8 cellular contexts compared by ENCODE assay signal in genomic region chr12:6604254-6605029, GRCh38. TPM values are rescaled to one million over a fixed set of nuclear protein-coding genes. Genes with fewer than 3 reads are reported as not detected.
DNase-seq lines count a peak whose midpoint lies in the region; ATAC-seq and TF ChIP-seq lines count a peak whose summit lies in the region.

No MANE protein-coding gene starts in this region.

- H3K27ac ChIP-seq in iPS-20b (ENCODE audit: low read length) = no peak overlapping the region
- peak overlapping the region; percentile 93 for H3K27ac ChIP-seq in suprapubic skin

- H3K27me3 ChIP-seq in iPS-20b (ENCODE audit: insufficient read depth, low read length) (no peaks in the 10 kb centered on the region), suprapubic skin (no peaks in the 10 kb centered on the region)

- H3K27me3 Mint-ChIP-seq in activated CD4-positive, alpha-beta T cell treated with anti-CD3 and anti-CD28 coated beads, Interleukin-2, amount 10 ng/mL, durations not matched to agents 7 days and 5 days = no peaks in the 10 kb centered on the region
- H3K27me3 Mint-ChIP-seq in activated T-helper 2 cell treated with anti-CD3 and anti-CD28 coated beads, Interferon-gamma antibody, Interleukin-2, Interleukin-4, amounts not matched to agents 10 μg/mL and 5 μg/mL and 100 μg/mL, durations not matched to agents 14 hours and 24 hours and 36 hours (ENCODE audit: low read depth) = no peaks in the 10 kb centered on the region

- ATAC-seq in GM18873 (IDR thresholded peaks at IDR 0.05; ENCODE audit: low FRiP score, unreplicated experiment) (no peak), HG03378 (IDR thresholded peaks at IDR 0.05; ENCODE audit: unreplicated experiment) (no peak)

- WGBS in suprapubic skin = 62% methylated on average over 6 of the region's 6 CpGs

- peak overlapping the region; percentile 92 for H3K4me3 ChIP-seq in iPS-20b (ENCODE audit: low read length)
- peak overlapping the region; percentile 73 for H3K4me3 ChIP-seq in suprapubic skin

- DNase-seq in activated CD4-positive, alpha-beta T cell treated with anti-CD3 and anti-CD28 coated beads, Interleukin-2, amount 10 ng/mL, durations not matched to agents 7 days and 5 days = no peak
- DNase-seq in activated CD4-positive, alpha-beta T cell treated with anti-CD3 and anti-CD28 coated beads, Interleukin-2, amount 50 U/mL, for 4 hours = no peak
- DNase-seq in activated T-helper 2 cell treated with anti-CD3 and anti-CD28 coated beads, Interferon-gamma antibody, Interleukin-2, Interleukin-4, amounts not matched to agents 10 μg/mL and 5 μg/mL and 100 μg/mL, durations not matched to agents 14 hours and 24 hours and 36 hours (ENCODE audit: low spot score) = no peak
- DNase-seq in suprapubic skin (ENCODE audit: low spot score in 2 of 2) (no peak), GM19238 (ENCODE audit: insufficient read length, low spot score) (no peak)

- intact Hi-C loops in activated T-helper 2 cell treated with anti-CD3 and anti-CD28 coated beads, Interferon-gamma antibody, Interleukin-2, Interleukin-4, amounts not matched to agents 10 μg/mL and 5 μg/mL and 100 μg/mL, durations not matched to agents 14 hours and 24 hours and 36 hours (cut with micrococcal nuclease) = loop anchor here (1.0 to 5.0 kb wide), 3 partner anchors 120 to 223 kb away; partner anchors contain the start of genes COPS7A and P3H3

- TF ChIP-seq CTCF in suprapubic skin (IDR thresholded peaks at IDR 0.05) = no peak

- H3K27ac Mint-ChIP-seq in activated CD4-positive, alpha-beta T cell treated with anti-CD3 and anti-CD28 coated beads, Interleukin-2, amount 10 ng/mL, durations not matched to agents 7 days and 5 days = peak overlapping the region; percentile 87
- H3K27ac Mint-ChIP-seq in activated T-helper 2 cell treated with anti-CD3 and anti-CD28 coated beads, Interferon-gamma antibody, Interleukin-2, Interleukin-4, amounts not matched to agents 10 μg/mL and 5 μg/mL and 100 μg/mL, durations not matched to agents 14 hours and 24 hours and 36 hours = peak overlapping the region; percentile 82

- H3K9me3 ChIP-seq in iPS-20b (ENCODE audit: insufficient read depth, low read depth, low read length) = no peaks in the 10 kb centered on the region
- no peaks in the 10 kb centered on the region for H3K9me3 ChIP-seq in suprapubic skin

- POLR2A ChIA-PET in activated CD4-positive, alpha-beta T cell treated with anti-CD3 and anti-CD28 coated beads, Interleukin-2, amount 10 ng/mL, durations not matched to agents 7 days and 5 days (lab: Charles Lee) = no interaction called here

- peaks cover 60% of the 10 kb centered on the region for H3K36me3 Mint-ChIP-seq in activated CD4-positive, alpha-beta T cell treated with anti-CD3 and anti-CD28 coated beads, Interleukin-2, amount 10 ng/mL, durations not matched to agents 7 days and 5 days (ENCODE audit: low read depth)
- H3K36me3 Mint-ChIP-seq in activated T-helper 2 cell treated with anti-CD3 and anti-CD28 coated beads, Interferon-gamma antibody, Interleukin-2, Interleukin-4, amounts not matched to agents 10 μg/mL and 5 μg/mL and 100 μg/mL, durations not matched to agents 14 hours and 24 hours and 36 hours (ENCODE audit: low read depth) = peaks cover 65% of the 10 kb centered on the region

- H3K9ac ChIP-seq in iPS-20b (ENCODE audit: low read depth, low read length) = peak overlapping the region; percentile 81; the same call in 1 of the 2 replicates

- peaks cover 44% of the 10 kb centered on the region for H3K4me1 Mint-ChIP-seq in activated CD4-positive, alpha-beta T cell treated with anti-CD3 and anti-CD28 coated beads, Interleukin-2, amount 10 ng/mL, durations not matched to agents 7 days and 5 days
- H3K4me1 Mint-ChIP-seq in activated T-helper 2 cell treated with anti-CD3 and anti-CD28 coated beads, Interferon-gamma antibody, Interleukin-2, Interleukin-4, amounts not matched to agents 10 μg/mL and 5 μg/mL and 100 μg/mL, durations not matched to agents 14 hours and 24 hours and 36 hours (ENCODE audit: low read depth) = peaks cover 34% of the 10 kb centered on the region

- no peak for TF ChIP-seq EP300 in suprapubic skin (IDR thresholded peaks at IDR 0.05)

- H3K4me3 Mint-ChIP-seq in activated CD4-positive, alpha-beta T cell treated with anti-CD3 and anti-CD28 coated beads, Interleukin-2, amount 10 ng/mL, durations not matched to agents 7 days and 5 days = no peak overlapping the region
- no peak overlapping the region for H3K4me3 Mint-ChIP-seq in activated T-helper 2 cell treated with anti-CD3 and anti-CD28 coated beads, Interferon-gamma antibody, Interleukin-2, Interleukin-4, amounts not matched to agents 10 μg/mL and 5 μg/mL and 100 μg/mL, durations not matched to agents 14 hours and 24 hours and 36 hours (ENCODE audit: low read depth)

- CTCF ChIA-PET in activated CD4-positive, alpha-beta T cell treated with anti-CD3 and anti-CD28 coated beads, Interleukin-2, amount 10 ng/mL, durations not matched to agents 7 days and 5 days (lab: Charles Lee) = interaction anchor here (0.6 to 2.7 kb wide), 7 partner anchors 9 to 268 kb away, joined by 3 to 12 read pairs (median 5); partner anchors contain the start of genes SPSB2 and VAMP1

- H3K4me1 ChIP-seq in iPS-20b (ENCODE audit: insufficient read depth, low read length) (peaks cover 18% of the 10 kb centered on the region), suprapubic skin (peaks cover 54% of the 10 kb centered on the region)

- H3K36me3 ChIP-seq in iPS-20b (ENCODE audit: insufficient read depth, low read depth, low read length) = peaks cover 65% of the 10 kb centered on the region
- H3K36me3 ChIP-seq in suprapubic skin = peaks cover 28% of the 10 kb centered on the region

- no peak for TF ChIP-seq POLR2A in suprapubic skin (IDR thresholded peaks at IDR 0.05)

- no peaks in the 10 kb centered on the region for H3K9me3 Mint-ChIP-seq in activated CD4-positive, alpha-beta T cell treated with anti-CD3 and anti-CD28 coated beads, Interleukin-2, amount 10 ng/mL, durations not matched to agents 7 days and 5 days
- H3K9me3 Mint-ChIP-seq in activated T-helper 2 cell treated with anti-CD3 and anti-CD28 coated beads, Interferon-gamma antibody, Interleukin-2, Interleukin-4, amounts not matched to agents 10 μg/mL and 5 μg/mL and 100 μg/mL, durations not matched to agents 14 hours and 24 hours and 36 hours = no peaks in the 10 kb centered on the region

RNA-seq across cellular contexts. Expression of gene CHD4, which starts 2.7 kb away (rescaled TPM):
- 100 to 1,000 TPM; 262 to 263 TPM for total RNA-seq in activated CD4-positive, alpha-beta T cell treated with anti-CD3 and anti-CD28 coated beads, Interleukin-2, amount 10 ng/mL, durations not matched to agents 7 days and 5 days
- 343 and 351 TPM in 2 replicates for total RNA-seq in activated T-helper 2 cell treated with anti-CD3 and anti-CD28 coated beads, Interferon-gamma antibody, Interleukin-2, Interleukin-4, amounts not matched to agents 10 μg/mL and 5 μg/mL and 100 μg/mL, durations not matched to agents 14 hours and 24 hours and 36 hours
- total RNA-seq in suprapubic skin = 100 to 1,000 TPM; 191 to 258 (median 206) TPM

RNA-seq across cellular contexts. Expression of gene LPAR5, which starts 31.3 kb away (rescaled TPM):
- 1 to 10 TPM; 6.2 to 6.6 TPM for total RNA-seq in activated CD4-positive, alpha-beta T cell treated with anti-CD3 and anti-CD28 coated beads, Interleukin-2, amount 10 ng/mL, durations not matched to agents 7 days and 5 days
- 3.6 and 4.1 TPM in 2 replicates for total RNA-seq in activated T-helper 2 cell treated with anti-CD3 and anti-CD28 coated beads, Interferon-gamma antibody, Interleukin-2, Interleukin-4, amounts not matched to agents 10 μg/mL and 5 μg/mL and 100 μg/mL, durations not matched to agents 14 hours and 24 hours and 36 hours
- total RNA-seq in suprapubic skin = 10 to 100 TPM in 1 of 4 donors, 1 to 10 TPM in 3; 5.8 to 15.0 (median 8.8) TPM

RNA-seq across cellular contexts. Expression of gene NOP2, which starts 36.4 kb away (rescaled TPM):
- total RNA-seq in activated CD4-positive, alpha-beta T cell treated with anti-CD3 and anti-CD28 coated beads, Interleukin-2, amount 10 ng/mL, durations not matched to agents 7 days and 5 days = 10 to 100 TPM; 74.1 to 76.4 TPM
- total RNA-seq in activated T-helper 2 cell treated with anti-CD3 and anti-CD28 coated beads, Interferon-gamma antibody, Interleukin-2, Interleukin-4, amounts not matched to agents 10 μg/mL and 5 μg/mL and 100 μg/mL, durations not matched to agents 14 hours and 24 hours and 36 hours = 146 and 157 TPM in 2 replicates
- 10 to 100 TPM; 34.6 to 62.2 (median 42.3) TPM for total RNA-seq in suprapubic skin

RNA-seq across cellular contexts. Expression of gene ACRBP, which starts 42.8 kb away (rescaled TPM):
- 1 to 10 TPM; 1.6 to 2.6 TPM for total RNA-seq in activated CD4-positive, alpha-beta T cell treated with anti-CD3 and anti-CD28 coated beads, Interleukin-2, amount 10 ng/mL, durations not matched to agents 7 days and 5 days
- total RNA-seq in activated T-helper 2 cell treated with anti-CD3 and anti-CD28 coated beads, Interferon-gamma antibody, Interleukin-2, Interleukin-4, amounts not matched to agents 10 μg/mL and 5 μg/mL and 100 μg/mL, durations not matched to agents 14 hours and 24 hours and 36 hours = 1.2 and 1.5 TPM in 2 replicates
- total RNA-seq in suprapubic skin = 1 to 10 TPM in 3 of 4 donors, under 1 TPM in 1; 0.86 to 9.3 (median 1.6) TPM

RNA-seq across cellular contexts. Expression of gene IFFO1, which starts 48.6 kb away (rescaled TPM):
- 10 to 100 TPM; 28.3 to 30.4 TPM for total RNA-seq in activated CD4-positive, alpha-beta T cell treated with anti-CD3 and anti-CD28 coated beads, Interleukin-2, amount 10 ng/mL, durations not matched to agents 7 days and 5 days
- 15.5 and 16.6 TPM in 2 replicates for total RNA-seq in activated T-helper 2 cell treated with anti-CD3 and anti-CD28 coated beads, Interferon-gamma antibody, Interleukin-2, Interleukin-4, amounts not matched to agents 10 μg/mL and 5 μg/mL and 100 μg/mL, durations not matched to agents 14 hours and 24 hours and 36 hours
- total RNA-seq in suprapubic skin = 1 to 10 TPM; 1.9 to 5.8 (median 4.3) TPM
